31 cellular contexts compared by ENCODE assay signal in genomic region chr2:145555360-145555759, GRCh38.
DNase-seq lines count a peak whose midpoint lies in the region; ATAC-seq, FAIRE-seq and TF ChIP-seq lines count a peak whose summit lies in the region.
"Had no signal": no experiment of that assay in that cellular context is flagged by ENCODE, and none has a peak within 500 bp of the region (broad histone marks: within the 10 kb centered on the region; RNA-seq: fewer than 3 reads in every experiment).

No MANE protein-coding gene starts in this region.

- POLR2A ChIA-PET in HEK293 (lab: Yijun Ruan, JAX) (no interaction called here), K562 (lab: Yijun Ruan, JAX) (no interaction called here)

- no peak for TF ChIP-seq POLR2A in K562 (conservative IDR thresholded peaks at IDR 0.05)

- H3K9me3 ChIP-seq in HEK293 (ENCODE audit: control insufficient read depth, insufficient read depth, low read depth, low read length) (no peaks in the 10 kb centered on the region), K562 (replicated peaks; ENCODE audit: control insufficient read depth, insufficient read depth, low read depth, low read length) (no peaks in the 10 kb centered on the region), tibial artery (no peaks in the 10 kb centered on the region)
- H3K9me3 ChIP-seq: A549; BE2C; BLaER1; BLaER1 treated with 17β-estradiol and CSF1 and Interleukin-3, amounts not matched to agents 10 nM and 100 nM; Caco-2 had no signal

- no peaks in the 10 kb centered on the region for H4K20me1 ChIP-seq in K562 (replicated peaks; ENCODE audit: control insufficient read depth, insufficient read depth, low read length)
- H4K20me1 ChIP-seq: BLaER1; BLaER1 treated with 17β-estradiol and CSF1 and Interleukin-3, amounts not matched to agents 10 nM and 100 nM had no signal

- H2AFZ ChIP-seq in K562 (ENCODE audit: low read depth, low read length) = no peak overlapping the region

- TF ChIP-seq CTCF in HEK293 (tag by site-specific recombination; IDR thresholded peaks at IDR 0.05) (no peak), K562 (IDR thresholded peaks at IDR 0.05 in 2 of 3, conservative IDR thresholded peaks at IDR 0.05 in 1 of 3; ENCODE audit: insufficient read depth in 2 of 3, low read depth in 1 of 3, low read length in 3 of 3) (no peak), tibial artery (IDR thresholded peaks at IDR 0.05) (no peak)

- H3K27ac ChIP-seq in HEK293 (ENCODE audit: extremely low read depth, low read depth, low read length) (no peak overlapping the region), K562 (ENCODE audit: extremely low read depth, low read depth, low read length) (no peak overlapping the region), tibial artery (no peak overlapping the region)
- H3K27ac ChIP-seq: 22Rv1; A549; BLaER1; BLaER1 treated with 17β-estradiol and CSF1 and Interleukin-3, amounts not matched to agents 10 nM and 100 nM; C4-2B had no signal

- DNase-seq in K562 (ENCODE audit: extremely low read depth in 1 of 4, low spot score in 3 of 4) (no peak), SHP77 treated with DMSO at 0.1 percent for 48 hours (lab: John Stamatoyannopoulos, UW) (no peak), tibial artery (no peak)
- DNase-seq: 8988T; ACHN; AML-193; BE2C; C1 segment of cervical spinal cord; Caco-2; Calu3; CD4-positive, alpha-beta memory T cell; CD4-positive, alpha-beta T cell; CD4-positive, CD25-positive, alpha-beta regulatory T cell; CD8-positive, alpha-beta memory T cell; CD8-positive, alpha-beta T cell; COR-L47; DMS 273 treated with DMSO at 0.1 percent for 48 hours; DMS153; DMS53; DMS79; DMS79 treated with DMSO at 0.1 percent for 48 hours; DND-41; EL had no signal

- H3K4me1 ChIP-seq in HEK293 (ENCODE audit: control insufficient read depth, insufficient read depth, low read length) = peaks cover 3% of the 10 kb centered on the region; the same call in 1 of the 2 replicates
- H3K4me1 ChIP-seq in K562 (replicated peaks in 1 of 2; ENCODE audit: control insufficient read depth in 2 of 2, insufficient read depth in 2 of 2, low read length in 2 of 2) = no peaks in the 10 kb centered on the region
- peaks cover 0 to 5% (median 0%) of the 10 kb centered on the region in 4 donors for H3K4me1 ChIP-seq in tibial artery
- H3K4me1 ChIP-seq: A549, BE2C, BLaER1, Caco-2 had no signal

- H3K36me3 ChIP-seq in HEK293 (ENCODE audit: control insufficient read depth in 2 of 2, insufficient read depth in 1 of 2, low read length in 2 of 2) (no peaks in the 10 kb centered on the region), K562 (ENCODE audit: control insufficient read depth, insufficient read depth, low read length) (no peaks in the 10 kb centered on the region), tibial artery (no peaks in the 10 kb centered on the region)
- H3K36me3 ChIP-seq: BE2C; BLaER1; BLaER1 treated with 17β-estradiol and CSF1 and Interleukin-3, amounts not matched to agents 10 nM and 100 nM had no signal

- no peak for FAIRE-seq in K562 (lab: Jason Lieb, UNC)
- FAIRE-seq: A204.1, A549, D721Med had no signal

- H3K4me2 ChIP-seq in K562 (ENCODE audit: insufficient read depth, low read length) = no peak overlapping the region
- H3K4me2 ChIP-seq: A549; BLaER1; BLaER1 treated with 17β-estradiol and CSF1 and Interleukin-3, amounts not matched to agents 10 nM and 100 nM had no signal

- no peaks in the 10 kb centered on the region for H3K9me1 ChIP-seq in K562 (ENCODE audit: control insufficient read depth, insufficient read depth, low read length)

- H3K79me2 ChIP-seq in K562 (ENCODE audit: control insufficient read depth, insufficient read depth, low read length) = no peaks in the 10 kb centered on the region

- H3K27me3 ChIP-seq in K562 (ENCODE audit: control insufficient read depth in 2 of 2, insufficient read depth in 2 of 2, low read length in 2 of 2) (no peaks in the 10 kb centered on the region), tibial artery (no peaks in the 10 kb centered on the region)
- H3K27me3 ChIP-seq: BE2C; BLaER1; BLaER1 treated with 17β-estradiol and CSF1 and Interleukin-3, amounts not matched to agents 10 nM and 100 nM had no signal

- no peak for TF ChIP-seq RAD21 in K562 (CRISPR knock-in tag; conservative IDR thresholded peaks at IDR 0.05 in 1 of 2, IDR thresholded peaks at IDR 0.05 in 1 of 2)

- no peak for ATAC-seq in K562
- ATAC-seq: A549; CD8-positive, alpha-beta T cell had no signal

- WGBS in K562 (ENCODE audit: insufficient coverage, low coverage, missing lambda C conversion rate) = 75% methylated on average over 1 of the region's 1 CpG

- TF ChIP-seq EP300 in K562 (IDR thresholded peaks at IDR 0.05; ENCODE audit: low read length) = no peak

- H3K9ac ChIP-seq in K562 (ENCODE audit: insufficient read depth in 1 of 2, low read depth in 2 of 2, low read length in 2 of 2) = no peak overlapping the region
- H3K9ac ChIP-seq: BLaER1; BLaER1 treated with 17β-estradiol and CSF1 and Interleukin-3, amounts not matched to agents 10 nM and 100 nM had no signal

- H3K4me3 ChIP-seq in HEK293 (ENCODE audit: low read depth, low read length) (no peak overlapping the region), K562 (no peak overlapping the region), tibial artery (no peak overlapping the region)
- H3K4me3 ChIP-seq: A549; BLaER1; BLaER1 treated with 17β-estradiol and CSF1 and Interleukin-3, amounts not matched to agents 10 nM and 100 nM had no signal

- no TSS peak for BruUV-seq in K562 (replicated peaks; lab: Mats Ljungman, UMichigan)

- in situ Hi-C loops in K562 (cut with MboI) = no loop called here

- intact Hi-C loops in K562 (cut with micrococcal nuclease) (no loop called here), tibial artery (cut with DNase I; ENCODE audit: low total_unique reads) (no loop called here)

- CTCF ChIA-PET in HEK293 (lab: Yijun Ruan, JAX) (interaction anchor here (0.6 kb wide), 1 partner anchor 545 kb away, joined by 3 read pairs; no protein-coding TSS in a partner anchor), K562 (lab: Yijun Ruan, JAX; ENCODE audit: low intra/inter-chr PET ratio) (no interaction called here)

TF ChIP-seq in HEK293, 187 proteins besides CTCF, POLR2A, EP300 and RAD21:
- TF ChIP-seq ZNF610 (tag by site-specific recombination; IDR thresholded peaks at IDR 0.05; ENCODE audit: borderline replicate concordance) (no peak), ZNF10 (tag by site-specific recombination; IDR thresholded peaks at IDR 0.05) (peak; percentile 69; the same call in 1 of the 2 replicates), ZBTB6 (tag by site-specific recombination; IDR thresholded peaks at IDR 0.05) (no peak)

TF ChIP-seq in K562, 482 proteins besides CTCF, POLR2A, EP300 and RAD21:
- TF ChIP-seq RBM25 (IDR thresholded peaks at IDR 0.05; ENCODE audit: low read depth, low read length, severe bottlenecking) (peak; percentile 10), ZNF134 (CRISPR knock-in tag; conservative IDR thresholded peaks at IDR 0.05) (peak; percentile 86), MBD1 (CRISPR knock-in tag; IDR thresholded peaks at IDR 0.05) (no peak)
